Comparison of ENCODE assay signal across 24 cellular contexts in genomic region chr19:20271215-20271926, GRCh38.
"Had no signal": no experiment of that assay in that cellular context is flagged by ENCODE, and none has a peak within 500 bp of the region (broad histone marks: within the 10 kb centered on the region; RNA-seq: fewer than 3 reads in every experiment).

No MANE protein-coding gene starts in this region.

- H2AFZ ChIP-seq: neural progenitor cell had no signal

- H3K4me1 ChIP-seq: colonic mucosa, heart right ventricle, neural progenitor cell, right lobe of liver, stomach had no signal

- DNase-seq: activated CD4-positive, alpha-beta T cell treated with anti-CD3 and anti-CD28 coated beads, Interleukin-2, amount 50 U/mL, for 48 hours; activated CD8-positive, alpha-beta memory T cell treated with anti-CD3 and anti-CD28 coated beads, Interleukin-2, amount 50 U/mL, for 48 hours; activated effector memory CD4-positive, alpha-beta T cell treated with Interleukin-2 at 50 U/mL for 16 hours; activated naive CD4-positive, alpha-beta T cell treated with anti-CD3 and anti-CD28 coated beads for 36 hours; activated T-cell treated with anti-CD3 and anti-CD28 coated beads, Interleukin-2, amount 50 U/mL, for 72 hours; amygdala; colonic mucosa; dorsolateral prefrontal cortex; endodermal cell; heart right ventricle; islet precursor cell; left cardiac atrium; mesendoderm; naive thymus-derived CD8-positive, alpha-beta T cell; posterior cingulate gyrus; right lobe of liver; stimulated activated CD4-positive, alpha-beta T cell treated with anti-CD3 and anti-CD28 coated beads, Interleukin-1b, Interleukin-23, amount 100 ng/mL, for 48 hours; stomach; T-helper 1 cell; trophoblast cell; WERI-Rb-1 had no signal

- H3K9me3 ChIP-seq: colonic mucosa, heart right ventricle, right lobe of liver, stomach had no signal

- H3K4me3 ChIP-seq: colonic mucosa, dorsolateral prefrontal cortex, heart right ventricle, neural progenitor cell, right lobe of liver, skin epidermis, stomach had no signal

- H3K4me2 ChIP-seq: neural progenitor cell had no signal

- H3K27me3 ChIP-seq: colonic mucosa, neural progenitor cell, right lobe of liver, stomach had no signal

- H3K9ac ChIP-seq: neural progenitor cell had no signal

- H3K27ac ChIP-seq: colonic mucosa, dorsolateral prefrontal cortex, epithelial cell of prostate, heart right ventricle, neural progenitor cell, right lobe of liver, skin epidermis, stomach, WERI-Rb-1 had no signal

- ATAC-seq: activated T-cell treated with anti-CD3 and anti-CD28 coated beads, Interleukin-2, amount 50 U/mL, for 72 hours; heart right ventricle; left cardiac atrium; naive thymus-derived CD8-positive, alpha-beta T cell; right lobe of liver had no signal

- H3K36me3 ChIP-seq: colonic mucosa, heart right ventricle, neural progenitor cell, right lobe of liver, stomach, WERI-Rb-1 had no signal
